In the genomic region with DNA sequence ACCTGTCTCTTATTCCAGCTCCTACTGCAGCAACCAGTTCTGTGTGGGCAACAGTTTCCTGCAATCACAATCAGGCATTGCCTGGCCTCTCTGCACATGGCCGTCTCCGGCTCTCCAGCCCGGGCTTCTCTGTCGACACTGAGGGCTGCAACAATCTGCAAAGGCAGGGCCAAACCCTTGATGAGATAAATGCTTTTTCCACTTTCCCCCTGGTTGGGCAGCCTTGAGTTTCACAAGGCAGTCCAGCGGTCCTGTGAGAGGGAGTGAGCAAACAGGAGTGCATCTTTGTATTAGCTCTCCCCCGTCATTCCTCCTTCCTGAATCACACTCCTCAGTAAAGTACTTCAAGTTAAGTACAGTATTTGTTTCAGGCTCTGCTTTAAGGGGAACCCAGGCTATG, we compare ENCODE assay signal across 2 cellular contexts.
TF ChIP-seq lines count a peak whose summit lies in the region.

No MANE protein-coding gene starts in this region.

TF ChIP-seq in IMR-90, 13 proteins besides CTCF, POLR2A, EP300 and RAD21:
- TF ChIP-seq FOS (IDR thresholded peaks at IDR 0.05; ENCODE audit: low read depth, low read length) (peak; percentile 47), RFX5 (IDR thresholded peaks at IDR 0.05; ENCODE audit: low read depth, low read length) (no peak), MAFK (IDR thresholded peaks at IDR 0.05; ENCODE audit: low read depth, low read length) (no peak), CHD1 (IDR thresholded peaks at IDR 0.05; ENCODE audit: low read depth, low read length) (no peak), NFE2L2 (IDR thresholded peaks at IDR 0.05; ENCODE audit: low read depth, low read length) (no peak), RCOR1 (IDR thresholded peaks at IDR 0.05; ENCODE audit: insufficient replicate concordance, low read length) (no peak), BHLHE40 (IDR thresholded peaks at IDR 0.05; ENCODE audit: low read depth, low read length) (no peak), MAZ (IDR thresholded peaks at IDR 0.05; ENCODE audit: borderline replicate concordance, low read depth, low read length) (no peak), SMC3 (IDR thresholded peaks at IDR 0.05; ENCODE audit: low read depth, low read length) (no peak), CEBPB (IDR thresholded peaks at IDR 0.05; ENCODE audit: low read depth, low read length) (peak; percentile 74), MXI1 (IDR thresholded peaks at IDR 0.05; ENCODE audit: borderline replicate concordance, low read depth, low read length) (peak; percentile 58; the same call in 1 of the 2 replicates)
- TF ChIP-seq, protein P1, sequence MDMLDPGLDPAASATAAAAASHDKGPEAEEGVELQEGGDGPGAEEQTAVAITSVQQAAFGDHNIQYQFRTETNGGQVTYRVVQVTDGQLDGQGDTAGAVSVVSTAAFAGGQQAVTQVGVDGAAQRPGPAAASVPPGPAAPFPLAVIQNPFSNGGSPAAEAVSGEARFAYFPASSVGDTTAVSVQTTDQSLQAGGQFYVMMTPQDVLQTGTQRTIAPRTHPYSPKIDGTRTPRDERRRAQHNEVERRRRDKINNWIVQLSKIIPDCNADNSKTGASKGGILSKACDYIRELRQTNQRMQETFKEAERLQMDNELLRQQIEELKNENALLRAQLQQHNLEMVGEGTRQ (IDR thresholded peaks at IDR 0.05; ENCODE audit: low read depth, low read length) = no peak

TF ChIP-seq in H1, 55 proteins besides CTCF, POLR2A, EP300 and RAD21:
- TF ChIP-seq, protein P2, sequence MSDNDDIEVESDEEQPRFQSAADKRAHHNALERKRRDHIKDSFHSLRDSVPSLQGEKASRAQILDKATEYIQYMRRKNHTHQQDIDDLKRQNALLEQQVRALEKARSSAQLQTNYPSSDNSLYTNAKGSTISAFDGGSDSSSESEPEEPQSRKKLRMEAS (IDR thresholded peaks at IDR 0.05) = no peak
- TF ChIP-seq, protein P3, sequence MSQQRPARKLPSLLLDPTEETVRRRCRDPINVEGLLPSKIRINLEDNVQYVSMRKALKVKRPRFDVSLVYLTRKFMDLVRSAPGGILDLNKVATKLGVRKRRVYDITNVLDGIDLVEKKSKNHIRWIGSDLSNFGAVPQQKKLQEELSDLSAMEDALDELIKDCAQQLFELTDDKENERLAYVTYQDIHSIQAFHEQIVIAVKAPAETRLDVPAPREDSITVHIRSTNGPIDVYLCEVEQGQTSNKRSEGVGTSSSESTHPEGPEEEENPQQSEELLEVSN (IDR thresholded peaks at IDR 0.05) = 0 out of 2 replicates have a peak, but pooled peaks have one; percentile 20
